ENCODE assay signal across 13 cellular contexts in the genomic region with DNA sequence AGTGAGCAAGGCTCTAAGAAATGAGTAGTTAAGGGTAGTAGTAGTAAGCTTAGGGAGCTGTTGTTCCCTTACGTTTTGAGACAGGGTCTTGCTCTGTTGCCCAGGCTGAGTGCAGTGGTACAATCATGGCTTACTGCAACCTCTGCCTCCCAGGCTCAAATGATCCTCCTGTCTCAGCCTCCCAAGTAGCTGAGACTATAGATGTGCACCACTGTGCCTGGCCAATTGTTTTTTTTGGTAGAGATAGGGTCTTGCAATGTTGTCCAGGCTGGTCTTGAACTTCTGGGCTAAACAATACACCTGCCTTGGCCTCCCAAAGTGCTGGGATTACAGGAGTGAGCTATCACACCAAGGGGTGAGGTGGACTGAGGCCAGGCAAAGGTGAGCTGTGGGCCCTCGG. TPM values are rescaled to one million over a fixed set of nuclear protein-coding genes. Genes with fewer than 3 reads are reported as not detected.
"Had no signal": no experiment of that assay in that cellular context is flagged by ENCODE, and none has a peak within 500 bp of the region (broad histone marks: within the 10 kb centered on the region; RNA-seq: fewer than 3 reads in every experiment).

No MANE protein-coding gene starts in this region.

- H3K9me3 ChIP-seq: adrenal gland, lower lobe of right lung, testis, upper lobe of left lung had no signal

- H3K4me3 ChIP-seq: adrenal gland, lower lobe of right lung, right atrium auricular region, stomach, testis, upper lobe of left lung had no signal

- DNase-seq: cerebellar nuclear complex, cortex of kidney, erythroblast, lower lobe of right lung, midbrain, nephron progenitor cell, stomach, testis had no signal

- H3K27me3 ChIP-seq: adrenal gland, right atrium auricular region, stomach, testis, upper lobe of left lung had no signal

- H3K27ac Mint-ChIP-seq: activated naive CD4-positive, alpha-beta T cell treated with anti-CD3 and anti-CD28 coated beads, Interleukin-2, amount 50 U/mL, for 24 hours; activated T-cell treated with anti-CD3 and anti-CD28 coated beads, Interleukin-2, amount 50 U/mL, for 72 hours; nephron progenitor cell had no signal

- H3K27ac ChIP-seq: adrenal gland, lower lobe of right lung, testis, upper lobe of left lung had no signal

- H3K4me3 Mint-ChIP-seq: nephron progenitor cell had no signal

- H3K36me3 ChIP-seq: adrenal gland, lower lobe of right lung, right atrium auricular region, stomach, upper lobe of left lung had no signal

- H3K27me3 Mint-ChIP-seq: activated naive CD4-positive, alpha-beta T cell treated with anti-CD3 and anti-CD28 coated beads, Interleukin-2, amount 50 U/mL, for 24 hours had no signal

RNA-seq across cellular contexts. Expression of a gene that starts 10.0 kb away (rescaled TPM):
- total RNA-seq: lower lobe of right lung had no signal
